22 cellular contexts compared by ENCODE assay signal in the genomic region with DNA sequence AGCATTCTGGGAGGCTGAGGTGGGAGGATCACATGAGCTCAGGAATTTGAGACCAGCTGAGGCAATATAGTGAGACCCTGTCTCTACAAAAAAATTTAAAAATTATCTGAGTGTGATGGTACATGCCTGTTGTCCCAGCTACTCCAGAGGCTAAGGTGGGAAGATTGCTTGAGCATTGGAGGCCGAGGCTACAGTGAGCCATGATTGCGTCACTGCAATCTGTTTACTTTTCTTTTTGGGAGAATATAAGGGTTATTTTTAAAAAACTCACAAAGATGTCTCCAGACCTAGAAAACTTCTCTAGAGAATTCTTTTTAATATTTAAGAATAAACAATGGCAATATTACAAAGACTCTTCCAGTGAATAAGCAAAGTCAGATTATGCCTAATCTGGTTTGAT.
"Had no signal": no experiment of that assay in that cellular context is flagged by ENCODE, and none has a peak within 500 bp of the region (broad histone marks: within the 10 kb centered on the region; RNA-seq: fewer than 3 reads in every experiment).

No MANE protein-coding gene starts in this region.

- H3K4me1 ChIP-seq: colonic mucosa, esophagus muscularis mucosa, gastrocnemius medialis, heart right ventricle, left lung had no signal

- ATAC-seq: gastrocnemius medialis, heart right ventricle, left cardiac atrium, left lung, left ventricle myocardium superior, lower lobe of right lung, mucosa of descending colon had no signal

- H3K27ac ChIP-seq: colonic mucosa, dorsolateral prefrontal cortex, esophagus muscularis mucosa, gastrocnemius medialis, heart right ventricle had no signal

- H3K36me3 ChIP-seq: colonic mucosa, gastrocnemius medialis, left lung had no signal

- H3K27me3 ChIP-seq: colonic mucosa, dorsolateral prefrontal cortex, esophagus muscularis mucosa, gastrocnemius medialis, heart right ventricle, left lung had no signal

- FAIRE-seq: endothelial cell of umbilical vein, islet of Langerhans, keratinocyte had no signal

- DNase-seq: colonic mucosa; dermis blood vessel endothelial cell; dorsolateral prefrontal cortex; effector CD4-positive, alpha-beta T cell; effector memory CD4-positive, alpha-beta T cell; foreskin melanocyte; gastrocnemius medialis; glutamatergic neuron; head of caudate nucleus; heart right ventricle; hippocampal formation; left cardiac atrium; left lung; left ventricle myocardium superior; lower lobe of right lung; mesenchymal stem cell; mucosa of descending colon; naive B cell had no signal

- H3K4me3 ChIP-seq: colonic mucosa, dorsolateral prefrontal cortex, esophagus muscularis mucosa, gastrocnemius medialis, heart right ventricle, left lung, lower lobe of right lung, mucosa of descending colon had no signal

- H3K9me3 ChIP-seq: colonic mucosa, esophagus muscularis mucosa, gastrocnemius medialis, heart right ventricle, left lung, lower lobe of right lung, mucosa of descending colon had no signal
